Comparison of ENCODE assay signal across 1 cellular context in genomic region chr2:23520256-23520655, GRCh38.
TF ChIP-seq lines count a peak whose summit lies in the region.

No MANE protein-coding gene starts in this region.

TF ChIP-seq in IMR-90, 13 proteins besides CTCF, POLR2A, EP300 and RAD21 (continued from another document):
- no peak for TF ChIP-seq USF2 (IDR thresholded peaks at IDR 0.05; ENCODE audit: low read depth, low read length)
- no peak for TF ChIP-seq NFE2L2 (IDR thresholded peaks at IDR 0.05; ENCODE audit: low read depth, low read length)
- TF ChIP-seq MAFK (IDR thresholded peaks at IDR 0.05; ENCODE audit: low read depth, low read length), result no peak
- TF ChIP-seq BHLHE40 (IDR thresholded peaks at IDR 0.05; ENCODE audit: low read depth, low read length), result no peak
- TF ChIP-seq CEBPB (IDR thresholded peaks at IDR 0.05; ENCODE audit: low read depth, low read length), result no peak
- TF ChIP-seq FOS (IDR thresholded peaks at IDR 0.05; ENCODE audit: low read depth, low read length), result no peak
- no peak for TF ChIP-seq SMC3 (IDR thresholded peaks at IDR 0.05; ENCODE audit: low read depth, low read length)
- no peak for TF ChIP-seq MXI1 (IDR thresholded peaks at IDR 0.05; ENCODE audit: borderline replicate concordance, low read depth, low read length)
